ENCODE assay signal across 11 cellular contexts in the genomic region with DNA sequence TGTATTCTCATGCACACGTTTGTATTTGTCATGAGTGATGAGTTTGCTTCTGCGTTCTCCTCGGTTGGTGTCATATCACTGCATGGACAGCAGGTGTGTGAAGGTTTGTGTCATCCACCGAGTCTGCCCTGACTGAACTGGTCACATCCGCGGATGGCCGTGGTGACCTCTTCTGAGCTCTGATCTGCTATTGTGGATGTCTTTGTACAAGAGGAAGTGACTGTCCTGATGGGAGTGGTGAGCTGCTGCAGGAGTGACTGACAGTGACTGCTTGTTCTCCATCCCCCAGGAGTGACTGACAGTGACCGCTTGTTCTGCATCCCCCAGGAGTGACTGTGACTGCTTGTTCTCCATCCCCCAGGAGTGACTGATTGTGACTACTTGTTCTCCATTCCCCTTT.
DNase-seq lines count a peak whose midpoint lies in the region; TF ChIP-seq lines count a peak whose summit lies in the region.
"Had no signal": no experiment of that assay in that cellular context is flagged by ENCODE, and none has a peak within 500 bp of the region (broad histone marks: within the 10 kb centered on the region; RNA-seq: fewer than 3 reads in every experiment).

No MANE protein-coding gene starts in this region.

- H3K4me1 Mint-ChIP-seq in dendritic cell treated with granulocyte-macrophage colony-stimulating factor and Interleukin-4, amounts not matched to agents 40 ng/mL and 50 ng/mL, for 4 days (ENCODE audit: low read depth), result peaks cover 63% of the 10 kb centered on the region
- H3K4me1 Mint-ChIP-seq in neural crest cell, result peaks cover 41% of the 10 kb centered on the region

- DNase-seq in DMS53 treated with DMSO at 0.1 percent for 48 hours (lab: John Stamatoyannopoulos, UW; ENCODE audit: unreplicated experiment), result peak; percentile 8
- DNase-seq in NB4 (ENCODE audit: low read depth), result peak; percentile 51
- DNase-seq in neural crest cell (ENCODE audit: low read depth, low spot score), result no peak
- no peak for DNase-seq in stimulated activated CD4-positive, alpha-beta T cell treated with anti-CD3 and anti-CD28 coated beads, Interleukin-2, amount 100 ng/mL, for 24 hours
- no peak for DNase-seq in adrenal gland
- no peak for DNase-seq in thyroid gland
- DNase-seq in uterus, result no peak
- DNase-seq: amniotic stem cell, NCI-H82 had no signal

- H3K4me3 Mint-ChIP-seq in dendritic cell treated with granulocyte-macrophage colony-stimulating factor and Interleukin-4, amounts not matched to agents 40 ng/mL and 50 ng/mL, for 4 days, result no peak overlapping the region
- H3K4me3 Mint-ChIP-seq in neural crest cell, result no peak overlapping the region
- H3K4me3 Mint-ChIP-seq: WTC11 had no signal

- no peaks in the 10 kb centered on the region for H3K9me3 Mint-ChIP-seq in dendritic cell treated with granulocyte-macrophage colony-stimulating factor and Interleukin-4, amounts not matched to agents 40 ng/mL and 50 ng/mL, for 4 days
- H3K9me3 Mint-ChIP-seq in neural crest cell, result no peaks in the 10 kb centered on the region

- H3K36me3 ChIP-seq in adrenal gland (replicated peaks in 1 of 2), result no peaks in the 10 kb centered on the region
- no peaks in the 10 kb centered on the region for H3K36me3 ChIP-seq in thyroid gland
- H3K36me3 ChIP-seq in uterus, result no peaks in the 10 kb centered on the region

- H3K27ac ChIP-seq in adrenal gland (no peak overlapping the region), thyroid gland (no peak overlapping the region), uterus (no peak overlapping the region)

- H3K36me3 Mint-ChIP-seq in dendritic cell treated with granulocyte-macrophage colony-stimulating factor and Interleukin-4, amounts not matched to agents 40 ng/mL and 50 ng/mL, for 4 days (ENCODE audit: low read depth), result peaks cover 19% of the 10 kb centered on the region
- H3K36me3 Mint-ChIP-seq in neural crest cell (ENCODE audit: low read depth), result peaks cover 4% of the 10 kb centered on the region

- TF ChIP-seq POLR2A in NB4 (IDR thresholded peaks at IDR 0.05; ENCODE audit: extremely low read depth, insufficient read length) (no peak), adrenal gland (IDR thresholded peaks at IDR 0.05) (no peak), thyroid gland (IDR thresholded peaks at IDR 0.05) (no peak), uterus (IDR thresholded peaks at IDR 0.05) (no peak)

- 46 to 66% (median 57%) methylated on average over 8 of the region's 8 CpGs for WGBS in adrenal gland, 4 donors
- WGBS in thyroid gland, 2 donors, result 77 to 81% methylated on average over 8 of the region's 8 CpGs

- no peaks in the 10 kb centered on the region for H3K27me3 ChIP-seq in adrenal gland
- H3K27me3 ChIP-seq in thyroid gland, result no peaks in the 10 kb centered on the region
- no peaks in the 10 kb centered on the region for H3K27me3 ChIP-seq in uterus

- peaks cover 0 to 29% of the 10 kb centered on the region in 2 donors for H3K4me1 ChIP-seq in adrenal gland (replicated peaks in 1 of 2)
- H3K4me1 ChIP-seq in thyroid gland, result peaks cover 25 to 27% of the 10 kb centered on the region in 2 donors
- H3K4me1 ChIP-seq in uterus, result peaks cover 0 to 5% of the 10 kb centered on the region in 2 donors

- H3K9me3 ChIP-seq in adrenal gland (replicated peaks in 1 of 3), result no peaks in the 10 kb centered on the region
- H3K9me3 ChIP-seq in thyroid gland, result no peaks in the 10 kb centered on the region
- no peaks in the 10 kb centered on the region for H3K9me3 ChIP-seq in uterus

- H3K4me3 ChIP-seq in NB4 (ENCODE audit: low read depth, low read length), result no peak overlapping the region
- no peak overlapping the region for H3K4me3 ChIP-seq in adrenal gland
- no peak overlapping the region for H3K4me3 ChIP-seq in thyroid gland (replicated peaks in 1 of 3)
- no peak overlapping the region for H3K4me3 ChIP-seq in uterus

- no peaks in the 10 kb centered on the region for H3K27me3 Mint-ChIP-seq in dendritic cell treated with granulocyte-macrophage colony-stimulating factor and Interleukin-4, amounts not matched to agents 40 ng/mL and 50 ng/mL, for 4 days
- no peaks in the 10 kb centered on the region for H3K27me3 Mint-ChIP-seq in neural crest cell (ENCODE audit: low read depth)

- peak overlapping the region; percentile 38 for H3K27ac Mint-ChIP-seq in dendritic cell treated with granulocyte-macrophage colony-stimulating factor and Interleukin-4, amounts not matched to agents 40 ng/mL and 50 ng/mL, for 4 days
- H3K27ac Mint-ChIP-seq in neural crest cell (ENCODE audit: unreplicated experiment), result peak overlapping the region; percentile 84

- TF ChIP-seq CTCF in NB4 (IDR thresholded peaks at IDR 0.05; ENCODE audit: low read depth, low read length), result no peak
- no peak for TF ChIP-seq CTCF in neural crest cell (conservative IDR thresholded peaks at IDR 0.05)
- peak in 1 of 6 experiments; percentile 8 for TF ChIP-seq CTCF in adrenal gland (IDR thresholded peaks at IDR 0.05)
- no peak for TF ChIP-seq CTCF in thyroid gland (IDR thresholded peaks at IDR 0.05)
- TF ChIP-seq CTCF in uterus (IDR thresholded peaks at IDR 0.05), result no peak

- intact Hi-C loops in dendritic cell treated with granulocyte-macrophage colony-stimulating factor and Interleukin-4, amounts not matched to agents 40 ng/mL and 50 ng/mL, for 4 days (cut with micrococcal nuclease), result no loop called here
- intact Hi-C loops in adrenal gland (cut with DNase I), result no loop called here
- intact Hi-C loops in thyroid gland (cut with DNase I), result no loop called here
- intact Hi-C loops in uterus (cut with DNase I; ENCODE audit: low total_unique reads), result no loop called here

Comparison
In these comparisons a context has a peak if more than half of its experiments do, and no peak if none do; other contexts are left out.
1. DNase-seq: peak in DMS53 treated with DMSO at 0.1 percent for 48 hours (single experiment) and NB4 (single experiment); none in neural crest cell (single experiment), stimulated activated CD4-positive, alpha-beta T cell treated with anti-CD3 and anti-CD28 coated beads, Interleukin-2, amount 100 ng/mL, for 24 hours (0 of 2), adrenal gland (0 of 7), thyroid gland (0 of 2) and uterus (0 of 2).